In genomic region chr3:67624078-67624477, GRCh38 we compare ENCODE assay signal across 19 cellular contexts. TPM values are rescaled to one million over a fixed set of nuclear protein-coding genes. Genes with fewer than 3 reads are reported as not detected.
DNase-seq lines count a peak whose midpoint lies in the region; ATAC-seq lines count a peak whose summit lies in the region.
"Had no signal": no experiment of that assay in that cellular context is flagged by ENCODE, and none has a peak within 500 bp of the region (broad histone marks: within the 10 kb centered on the region; RNA-seq: fewer than 3 reads in every experiment).

No MANE protein-coding gene starts in this region.

- peaks cover 71% of the 10 kb centered on the region for H3K4me1 Mint-ChIP-seq in activated naive CD4-positive, alpha-beta T cell treated with anti-CD3 and anti-CD28 coated beads, Interleukin-2, amount 50 U/mL, for 24 hours
- H3K4me1 Mint-ChIP-seq in activated naive CD8-positive, alpha-beta T cell (ENCODE audit: low read depth): peaks cover 60% of the 10 kb centered on the region
- H3K4me1 Mint-ChIP-seq in stimulated activated memory B cell treated with anti-CD40 and anti-IgM and Interleukin-4, amounts not matched to agents 10 μg/mL and 1 μg/mL and 100 μg/mL, for 72 hours: peaks cover 55% of the 10 kb centered on the region

- H3K27ac Mint-ChIP-seq in activated naive CD4-positive, alpha-beta T cell treated with anti-CD3 and anti-CD28 coated beads, Interleukin-2, amount 50 U/mL, for 24 hours: peak overlapping the region; percentile 31
- H3K27ac Mint-ChIP-seq in activated naive CD8-positive, alpha-beta T cell: peak overlapping the region; percentile 36
- peak overlapping the region; percentile 63 for H3K27ac Mint-ChIP-seq in stimulated activated memory B cell treated with anti-CD40 and anti-IgM and Interleukin-4, amounts not matched to agents 10 μg/mL and 1 μg/mL and 100 μg/mL, for 72 hours

- H3K4me3 ChIP-seq in H7 (ENCODE audit: insufficient read depth, low read depth, low read length): no peak overlapping the region
- H3K4me3 ChIP-seq: GM23248, SJSA1 had no signal

- peaks cover 37% of the 10 kb centered on the region for H3K36me3 Mint-ChIP-seq in activated naive CD4-positive, alpha-beta T cell treated with anti-CD3 and anti-CD28 coated beads, Interleukin-2, amount 50 U/mL, for 24 hours
- peaks cover 28% of the 10 kb centered on the region for H3K36me3 Mint-ChIP-seq in activated naive CD8-positive, alpha-beta T cell
- peaks cover 57% of the 10 kb centered on the region for H3K36me3 Mint-ChIP-seq in stimulated activated memory B cell treated with anti-CD40 and anti-IgM and Interleukin-4, amounts not matched to agents 10 μg/mL and 1 μg/mL and 100 μg/mL, for 72 hours

- no peaks in the 10 kb centered on the region for H3K27me3 Mint-ChIP-seq in activated naive CD4-positive, alpha-beta T cell treated with anti-CD3 and anti-CD28 coated beads, Interleukin-2, amount 50 U/mL, for 24 hours
- no peaks in the 10 kb centered on the region for H3K27me3 Mint-ChIP-seq in activated naive CD8-positive, alpha-beta T cell
- H3K27me3 Mint-ChIP-seq in stimulated activated memory B cell treated with anti-CD40 and anti-IgM and Interleukin-4, amounts not matched to agents 10 μg/mL and 1 μg/mL and 100 μg/mL, for 72 hours: no peaks in the 10 kb centered on the region
- H3K27me3 Mint-ChIP-seq: CD4-positive, alpha-beta T cell had no signal

- ATAC-seq in stimulated activated memory B cell treated with anti-CD40 and anti-IgM and Interleukin-4, amounts not matched to agents 10 μg/mL and 1 μg/mL and 100 μg/mL, for 72 hours: no peak

- H3K27me3 ChIP-seq in H7 (ENCODE audit: control insufficient read depth, insufficient read depth, low read length): no peaks in the 10 kb centered on the region
- H3K27me3 ChIP-seq: SJSA1 had no signal

- no peaks in the 10 kb centered on the region for H3K36me3 ChIP-seq in H7 (replicated peaks; ENCODE audit: control insufficient read depth, insufficient read depth, low read length)

- H3K4me3 Mint-ChIP-seq in activated naive CD4-positive, alpha-beta T cell treated with anti-CD3 and anti-CD28 coated beads, Interleukin-2, amount 50 U/mL, for 24 hours: no peak overlapping the region
- H3K4me3 Mint-ChIP-seq in activated naive CD8-positive, alpha-beta T cell: no peak overlapping the region
- H3K4me3 Mint-ChIP-seq in stimulated activated memory B cell treated with anti-CD40 and anti-IgM and Interleukin-4, amounts not matched to agents 10 μg/mL and 1 μg/mL and 100 μg/mL, for 72 hours: no peak overlapping the region
- H3K4me3 Mint-ChIP-seq: CD4-positive, alpha-beta T cell had no signal

- DNase-seq in activated naive CD4-positive, alpha-beta T cell (lab: John Stamatoyannopoulos, UW): no peak
- DNase-seq in dermis blood vessel endothelial cell (peak; percentile 26), NCI-H2171 (lab: John Stamatoyannopoulos, UW) (no peak), H7 (no peak)
- DNase-seq: CD4-positive, alpha-beta T cell; DMS153; GM23248; HCEC 1CT; IMR-90; NCI-H1092 treated with DMSO at 0.1 percent for 48 hours; NCI-H1436 treated with DMSO at 0.1 percent for 48 hours; NCI-H1930; NCI-H226; NCI-H524; NCI-H774 had no signal

- H3K9me3 Mint-ChIP-seq in activated naive CD4-positive, alpha-beta T cell treated with anti-CD3 and anti-CD28 coated beads, Interleukin-2, amount 50 U/mL, for 24 hours: no peaks in the 10 kb centered on the region
- no peaks in the 10 kb centered on the region for H3K9me3 Mint-ChIP-seq in activated naive CD8-positive, alpha-beta T cell (ENCODE audit: low read depth)
- H3K9me3 Mint-ChIP-seq in stimulated activated memory B cell treated with anti-CD40 and anti-IgM and Interleukin-4, amounts not matched to agents 10 μg/mL and 1 μg/mL and 100 μg/mL, for 72 hours: peaks cover 2% of the 10 kb centered on the region
- H3K9me3 Mint-ChIP-seq: CD4-positive, alpha-beta T cell had no signal

RNA-seq across cellular contexts. Expression of gene SUCLG2, which starts 30.3 kb away (rescaled TPM):
- total RNA-seq in dermis blood vessel endothelial cell: 33.2 and 59.1 TPM in 2 replicates
- 41.4 and 52.7 TPM in 2 replicates for total RNA-seq in H7 (2014; rRNA removed; shearing (Covaris generic))
